In the genomic region with DNA sequence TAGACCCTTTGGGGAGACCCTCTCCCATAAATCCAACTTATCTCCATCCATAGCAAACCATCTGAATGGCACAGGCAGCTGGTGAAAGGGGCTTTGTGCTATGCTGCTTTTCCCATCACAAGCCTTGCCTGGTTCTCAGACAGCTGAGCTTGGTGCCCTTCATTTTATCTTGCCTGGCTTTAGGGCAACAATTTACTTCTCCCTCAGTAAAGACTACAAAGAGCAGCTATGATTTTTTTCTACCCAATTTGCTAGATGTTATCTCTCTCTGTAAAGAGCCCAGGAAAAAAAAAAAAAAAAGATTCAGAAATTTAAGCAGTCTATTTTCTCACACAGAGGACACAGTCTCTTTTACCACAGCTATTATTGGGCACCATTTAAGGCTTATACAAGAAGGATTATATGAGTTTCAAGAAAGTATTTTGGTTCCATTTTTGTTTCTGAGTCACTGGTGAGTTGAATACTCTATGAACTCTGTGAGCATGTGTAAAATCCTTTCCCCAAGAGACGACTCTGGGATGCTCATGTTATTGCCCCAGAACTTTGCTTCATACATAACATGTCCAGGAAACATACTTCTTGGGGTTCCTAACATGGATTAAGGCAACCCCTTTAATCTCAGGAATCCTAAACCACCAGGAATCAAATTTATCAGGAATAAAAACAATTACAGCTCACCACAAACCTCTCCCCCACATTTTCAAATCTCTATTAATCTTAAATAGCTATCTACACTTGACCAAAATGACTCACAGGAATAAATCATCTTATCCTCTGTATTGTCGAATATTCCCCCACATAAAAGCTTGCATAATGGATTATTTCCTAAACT, we compare ENCODE assay signal across 13 cellular contexts.
DNase-seq lines count a peak whose midpoint lies in the region; ATAC-seq and TF ChIP-seq lines count a peak whose summit lies in the region.
"Had no signal": no experiment of that assay in that cellular context is flagged by ENCODE, and none has a peak within 500 bp of the region (broad histone marks: within the 10 kb centered on the region; RNA-seq: fewer than 3 reads in every experiment).

No MANE protein-coding gene starts in this region.

- H3K36me3 ChIP-seq in HEK293 (ENCODE audit: control insufficient read depth in 2 of 2, insufficient read depth in 1 of 2, low read length in 2 of 2): no peaks in the 10 kb centered on the region
- no peaks in the 10 kb centered on the region for H3K36me3 ChIP-seq in aorta (ENCODE audit: control insufficient read depth in 1 of 2, insufficient read depth in 2 of 2, low read length in 1 of 2)
- no peaks in the 10 kb centered on the region for H3K36me3 ChIP-seq in HAP-1 (replicated peaks)
- H3K36me3 ChIP-seq in CD4-positive, alpha-beta memory T cell (ENCODE audit: insufficient read depth, low read length): no peaks in the 10 kb centered on the region
- H3K36me3 ChIP-seq: colonic mucosa, neutrophil had no signal

- peak; percentile 22 for DNase-seq in A172 (ENCODE audit: low spot score)
- peak; percentile 31 for DNase-seq in T1000 (lab: John Stamatoyannopoulos, UW)
- DNase-seq in foreskin keratinocyte: peak in 1 of 2 donors; percentile 50
- no peak for DNase-seq in aorta
- DNase-seq in HAP-1 (ENCODE audit: low spot score in 2 of 2): no peak
- no peak for DNase-seq in CD4-positive, alpha-beta memory T cell
- DNase-seq: activated naive CD4-positive, alpha-beta T cell treated with anti-CD3 and anti-CD28 coated beads for 36 hours; colonic mucosa; KBM-7 had no signal

- peaks cover 19% of the 10 kb centered on the region for H3K4me1 ChIP-seq in HEK293 (ENCODE audit: control insufficient read depth, insufficient read depth, low read length)
- peaks cover 16% of the 10 kb centered on the region for H3K4me1 ChIP-seq in foreskin keratinocyte
- peaks cover 0 to 2% of the 10 kb centered on the region in 2 donors for H3K4me1 ChIP-seq in aorta (ENCODE audit: control insufficient read depth in 1 of 2, insufficient read depth in 2 of 2, low read length in 2 of 2)
- H3K4me1 ChIP-seq in HAP-1: peaks cover 7% of the 10 kb centered on the region
- no peaks in the 10 kb centered on the region for H3K4me1 ChIP-seq in CD4-positive, alpha-beta memory T cell (ENCODE audit: insufficient read depth, low read length)
- H3K4me1 ChIP-seq: colonic mucosa had no signal

- POLR2A ChIA-PET in HEK293 (lab: Yijun Ruan, JAX): interaction anchor here (0.7 to 1.5 kb wide), 3 partner anchors 22 to 185 kb away, joined by 3 to 4 read pairs (median 4); no protein-coding TSS in a partner anchor
- POLR2A ChIA-PET in CD4-positive, alpha-beta memory T cell (lab: Charles Lee; ENCODE audit: partially characterized antibody): no interaction called here

- 28 to 39% methylated on average over 2 of the region's 2 CpGs for WGBS in aorta, 2 donors

- no peak overlapping the region for H3K27ac ChIP-seq in HEK293 (ENCODE audit: extremely low read depth, low read depth, low read length)
- no peak overlapping the region for H3K27ac ChIP-seq in foreskin keratinocyte
- H3K27ac ChIP-seq in aorta (ENCODE audit: low read depth in 1 of 2, low read length in 2 of 2): no peak overlapping the region
- no peak overlapping the region for H3K27ac ChIP-seq in CD4-positive, alpha-beta memory T cell (ENCODE audit: low read depth, low read length)
- H3K27ac ChIP-seq: colonic mucosa, neutrophil, RWPE1 had no signal

- H3K27ac Mint-ChIP-seq in CD4-positive, alpha-beta memory T cell: no peak overlapping the region
- H3K27ac Mint-ChIP-seq: activated naive CD4-positive, alpha-beta T cell treated with anti-CD3 and anti-CD28 coated beads for 36 hours had no signal

- no peak overlapping the region for H3K4me3 Mint-ChIP-seq in CD4-positive, alpha-beta memory T cell
- H3K4me3 Mint-ChIP-seq: activated naive CD4-positive, alpha-beta T cell treated with anti-CD3 and anti-CD28 coated beads for 36 hours had no signal

- no peaks in the 10 kb centered on the region for H3K9me3 ChIP-seq in HEK293 (ENCODE audit: control insufficient read depth, insufficient read depth, low read depth, low read length)
- H3K9me3 ChIP-seq in aorta (ENCODE audit: control insufficient read depth, low read length): no peaks in the 10 kb centered on the region
- H3K9me3 ChIP-seq in HAP-1: no peaks in the 10 kb centered on the region
- no peaks in the 10 kb centered on the region for H3K9me3 ChIP-seq in CD4-positive, alpha-beta memory T cell (ENCODE audit: control insufficient read depth in 1 of 2, low read length in 2 of 2)
- H3K9me3 ChIP-seq: colonic mucosa, neutrophil had no signal

- no peaks in the 10 kb centered on the region for H3K4me1 Mint-ChIP-seq in CD4-positive, alpha-beta memory T cell

- no peaks in the 10 kb centered on the region for H3K36me3 Mint-ChIP-seq in CD4-positive, alpha-beta memory T cell

- no peaks in the 10 kb centered on the region for H3K9me3 Mint-ChIP-seq in CD4-positive, alpha-beta memory T cell
- H3K9me3 Mint-ChIP-seq: activated naive CD4-positive, alpha-beta T cell treated with anti-CD3 and anti-CD28 coated beads for 36 hours had no signal

- intact Hi-C loops in aorta (cut with DNase I): loop anchor here (5.0 to 10.0 kb wide), 4 partner anchors 190 to 500 kb away; no protein-coding TSS in a partner anchor
- intact Hi-C loops in CD4-positive, alpha-beta memory T cell (cut with micrococcal nuclease): no loop called here

- in situ Hi-C loops in HAP-1 (cut with MboI; ENCODE audit: low sequenced_read_pairs): loop anchor here (5.0 kb wide), 1 partner anchor 228 kb away; no protein-coding TSS in a partner anchor

- peak; percentile 49 for ATAC-seq in foreskin keratinocyte
- ATAC-seq in aorta (ENCODE audit: low FRiP score): no peak
- ATAC-seq in HG02973 (IDR thresholded peaks at IDR 0.05; ENCODE audit: unreplicated experiment): no peak

- TF ChIP-seq CTCF in HEK293 (tag by site-specific recombination; IDR thresholded peaks at IDR 0.05) (no peak), foreskin keratinocyte (conservative IDR thresholded peaks at IDR 0.05) (no peak)

- peaks cover 0 to 1% of the 10 kb centered on the region in 2 donors for H3K27me3 Mint-ChIP-seq in CD4-positive, alpha-beta memory T cell

- H3K27me3 ChIP-seq in foreskin keratinocyte: no peaks in the 10 kb centered on the region
- H3K27me3 ChIP-seq in aorta (ENCODE audit: control insufficient read depth in 1 of 2, insufficient read depth in 2 of 2, low read length in 1 of 2): no peaks in the 10 kb centered on the region
- no peaks in the 10 kb centered on the region for H3K27me3 ChIP-seq in HAP-1 (ENCODE audit: low read depth)
- H3K27me3 ChIP-seq in CD4-positive, alpha-beta memory T cell (ENCODE audit: insufficient read depth, low read length): no peaks in the 10 kb centered on the region
- H3K27me3 ChIP-seq: colonic mucosa, neutrophil had no signal

- CTCF ChIA-PET in HEK293 (lab: Yijun Ruan, JAX): interaction anchor here (1.1 to 5.3 kb wide), 5 partner anchors 50 to 622 kb away, joined by 3 to 40 read pairs (median 23); no protein-coding TSS in a partner anchor
- CTCF ChIA-PET in CD4-positive, alpha-beta memory T cell (lab: Charles Lee; ENCODE audit: partially characterized antibody): interaction anchor here (1.2 kb wide), 2 partner anchors 205 to 229 kb away, joined by 3 to 5 read pairs; no protein-coding TSS in a partner anchor

- no peak overlapping the region for H3K4me3 ChIP-seq in HEK293 (ENCODE audit: low read depth, low read length)
- no peak overlapping the region for H3K4me3 ChIP-seq in aorta (ENCODE audit: low read length in 2 of 2)
- no peak overlapping the region for H3K4me3 ChIP-seq in HAP-1
- H3K4me3 ChIP-seq in CD4-positive, alpha-beta memory T cell (ENCODE audit: low read length in 2 of 2): no peak overlapping the region
- H3K4me3 ChIP-seq: colonic mucosa had no signal

TF ChIP-seq in HEK293, 187 proteins besides CTCF, POLR2A, EP300 and RAD21 (continues in another document):
- TF ChIP-seq ZXDB (tag by site-specific recombination; IDR thresholded peaks at IDR 0.05) (no peak), GLI4 (tag by site-specific recombination; IDR thresholded peaks at IDR 0.05) (no peak), FEZF1 (tag by site-specific recombination; IDR thresholded peaks at IDR 0.05) (peak; percentile 27; the same call in 1 of the 2 replicates), ZNF350 (tag by site-specific recombination; IDR thresholded peaks at IDR 0.05) (no peak)
- TF ChIP-seq, protein P1, sequence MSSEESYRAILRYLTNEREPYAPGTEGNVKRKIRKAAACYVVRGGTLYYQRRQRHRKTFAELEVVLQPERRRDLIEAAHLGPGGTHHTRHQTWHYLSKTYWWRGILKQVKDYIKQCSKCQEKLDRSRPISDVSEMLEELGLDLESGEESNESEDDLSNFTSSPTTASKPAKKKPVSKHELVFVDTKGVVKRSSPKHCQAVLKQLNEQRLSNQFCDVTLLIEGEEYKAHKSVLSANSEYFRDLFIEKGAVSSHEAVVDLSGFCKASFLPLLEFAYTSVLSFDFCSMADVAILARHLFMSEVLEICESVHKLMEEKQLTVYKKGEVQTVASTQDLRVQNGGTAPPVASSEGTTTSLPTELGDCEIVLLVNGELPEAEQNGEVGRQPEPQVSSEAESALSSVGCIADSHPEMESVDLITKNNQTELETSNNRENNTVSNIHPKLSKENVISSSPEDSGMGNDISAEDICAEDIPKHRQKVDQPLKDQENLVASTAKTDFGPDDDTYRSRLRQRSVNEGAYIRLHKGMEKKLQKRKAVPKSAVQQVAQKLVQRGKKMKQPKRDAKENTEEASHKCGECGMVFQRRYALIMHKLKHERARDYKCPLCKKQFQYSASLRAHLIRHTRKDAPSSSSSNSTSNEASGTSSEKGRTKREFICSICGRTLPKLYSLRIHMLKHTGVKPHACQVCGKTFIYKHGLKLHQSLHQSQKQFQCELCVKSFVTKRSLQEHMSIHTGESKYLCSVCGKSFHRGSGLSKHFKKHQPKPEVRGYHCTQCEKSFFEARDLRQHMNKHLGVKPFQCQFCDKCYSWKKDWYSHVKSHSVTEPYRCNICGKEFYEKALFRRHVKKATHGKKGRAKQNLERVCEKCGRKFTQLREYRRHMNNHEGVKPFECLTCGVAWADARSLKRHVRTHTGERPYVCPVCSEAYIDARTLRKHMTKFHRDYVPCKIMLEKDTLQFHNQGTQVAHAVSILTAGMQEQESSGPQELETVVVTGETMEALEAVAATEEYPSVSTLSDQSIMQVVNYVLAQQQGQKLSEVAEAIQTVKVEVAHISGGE (tag by site-specific recombination; conservative IDR thresholded peaks at IDR 0.05; ENCODE audit: low read depth): no peak

Comparison
In these comparisons a context has a peak if more than half of its experiments do, and no peak if none do; other contexts are left out.
1. DNase-seq: peak in A172 (single experiment) and T1000 (single experiment); none in aorta (0 of 2), HAP-1 (0 of 2) and CD4-positive, alpha-beta memory T cell (0 of 5).